Comparison of ENCODE assay signal across 8 cellular contexts in the genomic region with DNA sequence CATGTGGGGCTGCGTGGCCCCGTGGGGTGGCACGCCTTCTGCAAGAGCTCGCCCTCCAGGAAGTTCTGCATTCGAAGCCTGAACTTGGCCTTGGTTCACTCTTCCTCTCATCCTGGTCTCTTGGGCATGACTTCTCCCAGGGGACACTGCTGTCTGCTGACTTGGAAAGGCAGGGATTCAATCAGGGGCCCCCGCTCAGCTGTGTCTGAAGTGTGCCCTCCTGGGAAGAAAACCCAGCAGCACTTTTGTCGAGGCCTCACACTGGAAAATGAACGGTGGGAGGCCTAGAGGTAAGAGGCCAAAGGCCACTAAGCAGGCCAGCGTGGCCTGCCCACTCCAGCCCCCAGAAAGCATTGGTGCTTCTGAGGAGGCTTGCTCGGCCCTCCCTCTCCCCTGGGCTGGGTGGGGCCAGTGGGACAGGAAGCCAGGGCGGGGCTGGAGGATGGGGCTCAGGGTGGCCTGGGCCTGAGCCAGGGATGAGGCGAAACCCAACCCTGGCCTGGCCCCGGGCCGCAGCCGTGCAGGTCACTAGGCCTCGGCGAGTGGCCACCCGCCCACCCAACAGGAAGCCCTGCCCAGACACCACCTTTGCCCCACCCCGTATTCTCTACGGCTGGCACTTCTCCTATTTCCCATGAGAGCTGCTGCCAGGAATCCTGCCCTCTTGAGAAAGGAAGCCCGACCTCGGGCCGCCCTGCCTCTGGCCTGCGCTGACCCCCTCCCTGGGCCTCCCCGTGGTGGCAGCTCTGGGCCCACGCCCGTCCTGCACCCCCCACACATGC.
DNase-seq lines count a peak whose midpoint lies in the region; ATAC-seq and TF ChIP-seq lines count a peak whose summit lies in the region.

No MANE protein-coding gene starts in this region.

- 0 out of 2 replicates have a peak, but pooled peaks cover 3% of the 10 kb centered on the region for H3K36me3 ChIP-seq in SJCRH30

- H3K4me3 ChIP-seq in SJCRH30: no peak overlapping the region
- no peak overlapping the region for H3K4me3 ChIP-seq in astrocyte of the spinal cord (ENCODE audit: low read depth, low read length)

- no peak for TF ChIP-seq CTCF in astrocyte of the spinal cord (IDR thresholded peaks at IDR 0.05; ENCODE audit: low read depth, low read length)

- H3K9me3 ChIP-seq in SJCRH30 (replicated peaks): no peaks in the 10 kb centered on the region

- peak; percentile 83 for ATAC-seq in GM18907 (IDR thresholded peaks at IDR 0.05; ENCODE audit: unreplicated experiment)
- ATAC-seq in HG02981 (IDR thresholded peaks at IDR 0.05; ENCODE audit: unreplicated experiment): peak; percentile 77

- H3K27ac ChIP-seq in SJCRH30: peak overlapping the region; percentile 81

- in situ Hi-C loops in astrocyte of the spinal cord (cut with HindIII; ENCODE audit: low sequenced_read_pairs): no loop called here

- DNase-seq in SJCRH30 (peak; percentile 90 to 92), astrocyte of the spinal cord (ENCODE audit: low read depth, low spot score) (peak; percentile 65), kidney tubule cell (ENCODE audit: low spot score) (peak; percentile 93), SHP77 treated with DMSO at 0.1 percent for 48 hours (lab: John Stamatoyannopoulos, UW) (no peak), SK-N-DZ (ENCODE audit: low spot score) (no peak)
- peak; percentile 39 for DNase-seq in stimulated activated CD4-positive, alpha-beta T cell treated with anti-CD3 and anti-CD28 coated beads, Interleukin-4, amount 100 ng/mL, for 24 hours

- H3K4me1 ChIP-seq in SJCRH30: peaks cover 48% of the 10 kb centered on the region

- H3K27me3 ChIP-seq in SJCRH30: no peaks in the 10 kb centered on the region

Comparison
In these comparisons a context has a peak if more than half of its experiments do, and no peak if none do; other contexts are left out.
1. DNase-seq: peak in SJCRH30 (2 of 2), astrocyte of the spinal cord (single experiment), kidney tubule cell (single experiment) and stimulated activated CD4-positive, alpha-beta T cell treated with anti-CD3 and anti-CD28 coated beads, Interleukin-4, amount 100 ng/mL, for 24 hours (single experiment); none in SHP77 treated with DMSO at 0.1 percent for 48 hours (single experiment) and SK-N-DZ (single experiment).